Comparison of ENCODE assay signal across 21 cellular contexts in genomic region chr5:123428521-123429220, GRCh38. TPM values are rescaled to one million over a fixed set of nuclear protein-coding genes. Genes with fewer than 3 reads are reported as not detected.
DNase-seq lines count a peak whose midpoint lies in the region; ATAC-seq and TF ChIP-seq lines count a peak whose summit lies in the region.
"Had no signal": no experiment of that assay in that cellular context is flagged by ENCODE, and none has a peak within 500 bp of the region (broad histone marks: within the 10 kb centered on the region; RNA-seq: fewer than 3 reads in every experiment).

No MANE protein-coding gene starts in this region.

- no peaks in the 10 kb centered on the region for H3K36me3 Mint-ChIP-seq in activated T-cell treated with anti-CD3 and anti-CD28 coated beads, Interleukin-2, amount 50 U/mL, for 24 hours (ENCODE audit: low read depth)
- H3K36me3 Mint-ChIP-seq in progenitor cell of endocrine pancreas (ENCODE audit: insufficient read depth): no peaks in the 10 kb centered on the region

- H3K27me3 ChIP-seq in RWPE2 (ENCODE audit: insufficient read depth, poor library complexity, severe bottlenecking) (no peaks in the 10 kb centered on the region), foreskin keratinocyte (no peaks in the 10 kb centered on the region), BE2C (no peaks in the 10 kb centered on the region)
- H3K27me3 ChIP-seq: sigmoid colon had no signal

- H3K27ac ChIP-seq in RWPE2 (ENCODE audit: poor library complexity, severe bottlenecking) (peak overlapping the region; percentile 84), foreskin keratinocyte (peak overlapping the region; percentile 7)

- H3K4me3 ChIP-seq in RWPE2 (ENCODE audit: severe bottlenecking) (no peak overlapping the region), BE2C (ENCODE audit: low read depth, low read length) (no peak overlapping the region)
- H3K4me3 ChIP-seq: sigmoid colon had no signal

- peaks cover 2% of the 10 kb centered on the region for H3K9me3 Mint-ChIP-seq in activated T-cell treated with anti-CD3 and anti-CD28 coated beads, Interleukin-2, amount 50 U/mL, for 24 hours
- H3K9me3 Mint-ChIP-seq in progenitor cell of endocrine pancreas (ENCODE audit: low read depth): peaks cover 4% of the 10 kb centered on the region

- no peaks in the 10 kb centered on the region for H3K36me3 ChIP-seq in RWPE2 (ENCODE audit: low read depth)
- H3K36me3 ChIP-seq in BE2C: no peaks in the 10 kb centered on the region
- H3K36me3 ChIP-seq: sigmoid colon had no signal

- TF ChIP-seq CTCF in RWPE2 (IDR thresholded peaks at IDR 0.05; ENCODE audit: poor library complexity, severe bottlenecking): no peak
- TF ChIP-seq CTCF in foreskin keratinocyte (conservative IDR thresholded peaks at IDR 0.05): no peak
- TF ChIP-seq CTCF in progenitor cell of endocrine pancreas (IDR thresholded peaks at IDR 0.05; ENCODE audit: unreplicated experiment): no peak
- TF ChIP-seq CTCF in BE2C (IDR thresholded peaks at IDR 0.05; ENCODE audit: low read depth, low read length): no peak

- H3K4me1 Mint-ChIP-seq in activated T-cell treated with anti-CD3 and anti-CD28 coated beads, Interleukin-2, amount 50 U/mL, for 24 hours (ENCODE audit: low read depth): peaks cover 23% of the 10 kb centered on the region
- H3K4me1 Mint-ChIP-seq in progenitor cell of endocrine pancreas (ENCODE audit: low read depth): peaks cover 14% of the 10 kb centered on the region

- ATAC-seq in RWPE2 (ENCODE audit: low read depth) (no peak), foreskin keratinocyte (no peak), GM21576 (IDR thresholded peaks at IDR 0.05; ENCODE audit: unreplicated experiment) (no peak), left ventricle myocardium superior (no peak)

- DNase-seq in activated T-cell treated with anti-CD3 and anti-CD28 coated beads, Interleukin-2, amount 50 U/mL, for 24 hours: no peak
- no peak for DNase-seq in activated T-cell treated with anti-CD3 and anti-CD28 coated beads for 4 hours
- DNase-seq in RWPE2 (ENCODE audit: low spot score): no peak
- peak in 1 of 2 donors; percentile 56 for DNase-seq in foreskin keratinocyte
- DNase-seq in progenitor cell of endocrine pancreas (ENCODE audit: low spot score, unreplicated experiment): no peak
- no peak for DNase-seq in BE2C
- no peak for DNase-seq in left ventricle myocardium superior
- DNase-seq: activated CD4-positive, alpha-beta T cell treated with anti-CD3 and anti-CD28 coated beads, Interleukin-2, amount 50 U/mL, for 1 hour; central memory CD4-positive, alpha-beta T cell; effector CD4-positive, alpha-beta T cell; kidney; midbrain; NCI-H187; NCI-H524 treated with DMSO at 0.1 percent for 48 hours; occipital lobe; sigmoid colon; stimulated activated CD4-positive, alpha-beta T cell treated with anti-CD3 and anti-CD28 coated beads, Interleukin-2, amount 100 ng/mL, for 24 hours; substantia nigra; T1000 had no signal

- H3K4me1 ChIP-seq in RWPE2 (ENCODE audit: insufficient read depth, poor library complexity, severe bottlenecking) (peaks cover 22% of the 10 kb centered on the region), foreskin keratinocyte (peaks cover 22% of the 10 kb centered on the region), BE2C (no peaks in the 10 kb centered on the region)

- H3K4me3 Mint-ChIP-seq in activated T-cell treated with anti-CD3 and anti-CD28 coated beads, Interleukin-2, amount 50 U/mL, for 24 hours: no peak overlapping the region
- H3K4me3 Mint-ChIP-seq in progenitor cell of endocrine pancreas (ENCODE audit: low read depth): no peak overlapping the region
- H3K4me3 Mint-ChIP-seq: activated naive CD8-positive, alpha-beta T cell had no signal

- peaks cover 11% of the 10 kb centered on the region for H3K27me3 Mint-ChIP-seq in activated T-cell treated with anti-CD3 and anti-CD28 coated beads, Interleukin-2, amount 50 U/mL, for 24 hours
- no peaks in the 10 kb centered on the region for H3K27me3 Mint-ChIP-seq in progenitor cell of endocrine pancreas

- H3K9me3 ChIP-seq in RWPE2 (ENCODE audit: severe bottlenecking) (no peaks in the 10 kb centered on the region), BE2C (no peaks in the 10 kb centered on the region)
- H3K9me3 ChIP-seq: sigmoid colon had no signal

- intact Hi-C loops in left ventricle myocardium superior (cut with micrococcal nuclease): no loop called here

- peak overlapping the region; percentile 26 for H3K27ac Mint-ChIP-seq in activated T-cell treated with anti-CD3 and anti-CD28 coated beads, Interleukin-2, amount 50 U/mL, for 24 hours
- peak overlapping the region; percentile 63 for H3K27ac Mint-ChIP-seq in progenitor cell of endocrine pancreas

RNA-seq across cellular contexts. Expression of gene CEP120, which starts 5.5 kb away (rescaled TPM):
- 14.6 and 15.3 TPM in 2 replicates for total RNA-seq in foreskin keratinocyte
- polyA plus RNA-seq in foreskin keratinocyte: 2.6 and 3.0 TPM in 2 replicates
- 21.8 and 23.4 TPM in 2 replicates for total RNA-seq in progenitor cell of endocrine pancreas
- 12.8 TPM for polyA plus RNA-seq in BE2C (2012; ENCODE audit: insufficient read depth, insufficient read length, low read depth)
- total RNA-seq in left ventricle myocardium superior: 10.6 TPM
